Comparison of ENCODE assay signal across 8 cellular contexts in genomic region chr7:75485979-75486643, GRCh38. TPM values are rescaled to one million over a fixed set of nuclear protein-coding genes. Genes with fewer than 3 reads are reported as not detected.
DNase-seq lines count a peak whose midpoint lies in the region; ATAC-seq, FAIRE-seq and TF ChIP-seq lines count a peak whose summit lies in the region.
"Not testable (repeated sequence)": the region's sequence is repeated elsewhere in the genome, so short reads cannot be mapped to it uniquely, and the experiment has no call there.

POM121C (minus strand) TSS chr7:75486299; CDS start chr7:75441496, 44,803 bp downstream.

- H3K4me3 Mint-ChIP-seq in activated naive CD8-positive, alpha-beta T cell treated with anti-CD3 and anti-CD28 coated beads, Interleukin-2, amount 50 U/mL, for 24 hours = peak within 1 kb of the TSS; percentile 95
- peak within 1 kb of the TSS; percentile 94 for H3K4me3 Mint-ChIP-seq in type B pancreatic cell

- not testable (repeated sequence) for DNase-seq in GM12891 (ENCODE audit: insufficient read length, low spot score)
- peak; percentile 31 for DNase-seq in NCI-H1417 treated with DMSO at 0.1 percent for 48 hours (lab: John Stamatoyannopoulos, UW)
- DNase-seq in SW480 (ENCODE audit: low spot score) = peak; percentile 96
- DNase-seq in activated naive CD8-positive, alpha-beta T cell treated with anti-CD3 and anti-CD28 coated beads, Interleukin-2, amount 50 U/mL, for 24 hours = peak; percentile 91
- DNase-seq in cardiac septum (ENCODE audit: low spot score) = peak; percentile 96
- DNase-seq in posterior cingulate gyrus = peak; percentile 79 to 98 (median 92)
- peak; percentile 85 for DNase-seq in type B pancreatic cell (ENCODE audit: extremely low spot score, unreplicated experiment)

- H3K36me3 Mint-ChIP-seq in activated naive CD8-positive, alpha-beta T cell treated with anti-CD3 and anti-CD28 coated beads, Interleukin-2, amount 50 U/mL, for 24 hours (ENCODE audit: low read depth); type B pancreatic cell: not testable (repeated sequence)

- H3K4me1 Mint-ChIP-seq in activated naive CD8-positive, alpha-beta T cell treated with anti-CD3 and anti-CD28 coated beads, Interleukin-2, amount 50 U/mL, for 24 hours = peaks cover 12% of the 10 kb centered on the region
- H3K4me1 Mint-ChIP-seq in type B pancreatic cell (ENCODE audit: unreplicated experiment) = not testable (repeated sequence)

- peak; percentile 100 for ATAC-seq in HG02798 (IDR thresholded peaks at IDR 0.05; ENCODE audit: poor library complexity, unreplicated experiment)
- ATAC-seq in activated naive CD8-positive, alpha-beta T cell treated with anti-CD3 and anti-CD28 coated beads, Interleukin-2, amount 50 U/mL, for 24 hours = peak; percentile 100

- H3K27ac Mint-ChIP-seq in activated naive CD8-positive, alpha-beta T cell treated with anti-CD3 and anti-CD28 coated beads, Interleukin-2, amount 50 U/mL, for 24 hours = peak within 1 kb of the TSS; percentile 85
- H3K27ac Mint-ChIP-seq in type B pancreatic cell = peak within 1 kb of the TSS; percentile 81

- not testable (repeated sequence) for H3K27me3 Mint-ChIP-seq in activated naive CD8-positive, alpha-beta T cell treated with anti-CD3 and anti-CD28 coated beads, Interleukin-2, amount 50 U/mL, for 24 hours; type B pancreatic cell

- TF ChIP-seq POLR2A in GM12891 (IDR thresholded peaks at IDR 0.05; ENCODE audit: low read depth, low read length) = peak; percentile 38; the same call in 1 of the 2 replicates

- peak; percentile 43 for FAIRE-seq in GM12891 (lab: Jason Lieb, UNC)

- not testable (repeated sequence) for H3K9me3 Mint-ChIP-seq in activated naive CD8-positive, alpha-beta T cell treated with anti-CD3 and anti-CD28 coated beads, Interleukin-2, amount 50 U/mL, for 24 hours; type B pancreatic cell

- intact Hi-C loops in cardiac septum (cut with DNase I); posterior cingulate gyrus (cut with DNase I): not testable (repeated sequence)

- TF ChIP-seq CTCF in type B pancreatic cell (conservative IDR thresholded peaks at IDR 0.05) = not testable (repeated sequence)

TF ChIP-seq in GM12891, 5 proteins besides CTCF, POLR2A, EP300 and RAD21:
- 0 out of 2 replicates have a peak, but pooled peaks have one; percentile 43 for TF ChIP-seq TAF1 (IDR thresholded peaks at IDR 0.05; ENCODE audit: low read depth, low read length)
- TF ChIP-seq POLR2AphosphoS5 (IDR thresholded peaks at IDR 0.05; ENCODE audit: low read depth, low read length) = peak; percentile 63; the same call in 1 of the 2 replicates
- TF ChIP-seq SPI1 (IDR thresholded peaks at IDR 0.05; ENCODE audit: low read depth, low read length) = 0 out of 2 replicates have a peak, but pooled peaks have one; percentile 9
- 0 out of 2 replicates have a peak, but pooled peaks have one; percentile 22 for TF ChIP-seq POU2F2 (IDR thresholded peaks at IDR 0.05; ENCODE audit: low read depth, low read length)

RNA-seq across cellular contexts. Expression of gene POM121C, which starts in this region (rescaled TPM):
- 30.2 TPM for polyA plus RNA-seq in GM12891 (2012; ENCODE audit: low read depth, missing spikeins)
- 21.8 TPM for total RNA-seq in cardiac septum
- 44.9 and 65.6 TPM in 2 replicates for total RNA-seq in type B pancreatic cell (ENCODE audit: low replicate concordance)
